Comparison of ENCODE assay signal across 8 cellular contexts in the genomic region with DNA sequence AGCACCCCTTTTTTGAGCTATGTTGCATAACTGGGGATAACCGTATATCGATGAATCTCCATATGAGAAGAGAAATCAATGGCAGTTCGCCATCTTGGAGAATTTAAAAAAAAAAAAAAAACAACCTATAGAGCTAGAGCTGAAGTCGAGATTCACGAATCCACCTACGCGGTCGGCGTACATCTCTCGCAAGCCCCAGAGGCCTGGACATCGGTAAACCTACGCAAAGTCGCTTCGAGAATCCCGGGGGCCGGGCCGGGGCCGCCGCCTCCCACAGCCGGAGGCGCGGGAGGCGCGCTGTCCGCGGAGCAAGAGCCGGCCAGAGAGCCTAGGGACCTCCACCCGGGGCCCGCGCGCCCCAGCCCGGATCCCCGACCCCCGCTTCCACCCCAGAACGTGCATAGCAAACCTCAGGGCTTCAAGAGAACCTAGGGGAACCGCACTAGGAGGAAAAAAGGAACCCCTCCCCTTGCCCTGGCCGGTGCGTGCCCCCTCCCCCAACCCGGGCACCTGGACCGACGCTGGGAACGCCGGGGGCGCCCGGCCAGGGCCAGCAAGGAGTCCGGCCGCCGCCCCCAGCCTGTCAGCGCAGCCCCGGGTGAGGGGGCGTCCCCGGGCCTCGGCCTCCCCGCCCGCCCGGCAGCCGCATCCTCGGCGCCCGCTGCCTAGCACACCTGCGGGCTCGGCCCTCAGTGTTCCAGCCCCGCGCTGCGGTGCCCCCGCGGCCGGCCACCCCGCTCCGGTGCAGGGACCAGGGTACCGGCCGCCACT.
A peak's percentile ranks its signal among the peaks of the same experiment; 100 is the strongest.
DNase-seq lines count a peak whose midpoint lies in the region; ATAC-seq, FAIRE-seq and TF ChIP-seq lines count a peak whose summit lies in the region.

No MANE protein-coding gene starts in this region.

- DNase-seq in COR-L47 (lab: John Stamatoyannopoulos, UW) (peak; percentile 82), HTR-8/SVneo (ENCODE audit: insufficient read length, low spot score) (peak; percentile 26), RKO (ENCODE audit: low spot score) (peak; percentile 77), activated gamma-delta T cell treated with Interleukin-2 at 50 U/mL for 16 hours (peak; percentile 71), foreskin fibroblast (peak; percentile 81 to 93), nephron progenitor cell (peak; percentile 87)
- DNase-seq in stimulated activated naive CD8-positive, alpha-beta T cell treated with anti-CD3 and anti-CD28 coated beads, Interleukin-15, Interleukin-2, amounts not matched to agents 100 U/mL and 50 U/mL, for 24 hours: peak; percentile 70

- H3K36me3 Mint-ChIP-seq in nephron progenitor cell (ENCODE audit: low read depth): peaks cover 23% of the 10 kb centered on the region

- peak overlapping the region; percentile 98 for H3K4me3 Mint-ChIP-seq in nephron progenitor cell

- peak overlapping the region; percentile 99 for H3K27ac Mint-ChIP-seq in nephron progenitor cell

- H3K4me1 Mint-ChIP-seq in nephron progenitor cell: peaks cover 60% of the 10 kb centered on the region

- H3K4me3 ChIP-seq in foreskin fibroblast (ENCODE audit: low read depth in 1 of 2, low read length in 2 of 2): peak overlapping the region; percentile 60 to 77

- no peak for FAIRE-seq in HTR-8/SVneo (lab: Jason Lieb, UNC)

- no peaks in the 10 kb centered on the region for H3K27me3 Mint-ChIP-seq in nephron progenitor cell (ENCODE audit: low read depth, poor library complexity)

- ATAC-seq in GM21423 (IDR thresholded peaks at IDR 0.05; ENCODE audit: unreplicated experiment): peak; percentile 65
- peak; percentile 61 for ATAC-seq in stimulated activated naive CD8-positive, alpha-beta T cell treated with anti-CD3 and anti-CD28 coated beads, Interleukin-15, Interleukin-2, amounts not matched to agents 100 U/mL and 50 U/mL, for 24 hours

- H3K9me3 Mint-ChIP-seq in nephron progenitor cell: no peaks in the 10 kb centered on the region

- TF ChIP-seq CTCF in foreskin fibroblast (IDR thresholded peaks at IDR 0.05; ENCODE audit: low read depth, low read length) (no peak), nephron progenitor cell (IDR thresholded peaks at IDR 0.05) (no peak)

Comparison
In these comparisons a context has a peak if more than half of its experiments do, and no peak if none do; other contexts are left out.
1. Peak in every context shown above with its lines: DNase-seq, ATAC-seq and H3K4me3 ChIP-seq.
2. DNase-seq: peak in every context shown above with its lines; median percentile 87 in foreskin fibroblast; 87 in nephron progenitor cell; 82 in COR-L47; 77 in RKO; 71 in activated gamma-delta T cell treated with Interleukin-2 at 50 U/mL for 16 hours; 70 in stimulated activated naive CD8-positive, alpha-beta T cell treated with anti-CD3 and anti-CD28 coated beads, Interleukin-15, Interleukin-2, amounts not matched to agents 100 U/mL and 50 U/mL, for 24 hours; 26 in HTR-8/SVneo.